ENCODE assay signal across 28 cellular contexts in genomic region chr2:198697218-198697617, GRCh38.
"Had no signal": no experiment of that assay in that cellular context is flagged by ENCODE, and none has a peak within 500 bp of the region (broad histone marks: within the 10 kb centered on the region; RNA-seq: fewer than 3 reads in every experiment).

No MANE protein-coding gene starts in this region.

- FAIRE-seq: colon, endometrium had no signal

- H3K4me3 ChIP-seq: esophagus squamous epithelium, neural progenitor cell, skin epidermis, upper lobe of left lung had no signal

- H3K9me3 ChIP-seq: esophagus squamous epithelium, upper lobe of left lung had no signal

- DNase-seq: activated B cell treated with CpG ODN at 0.5 μM for 24 hours; activated CD4-positive, alpha-beta T cell treated with anti-CD3 and anti-CD28 coated beads for 4 hours; activated CD4-positive, alpha-beta T cell treated with anti-CD3 and anti-CD28 coated beads, Interleukin-2, amount 50 U/mL, for 4 hours; activated effector memory CD4-positive, alpha-beta T cell treated with Interleukin-2 at 50 U/mL for 16 hours; activated naive CD4-positive, alpha-beta T cell treated with Interleukin-2 at 50 U/mL for 16 hours; activated T-cell treated with anti-CD3 and anti-CD28 coated beads for 4 hours; anterior cingulate cortex; effector CD8-positive, alpha-beta T cell; esophagus squamous epithelium; foreskin melanocyte; islet precursor cell; midbrain; natural killer cell; occipital lobe; retina; stimulated activated CD4-positive, alpha-beta T cell treated with anti-CD3 and anti-CD28 coated beads, Interleukin-4, amount 100 ng/mL, for 4 hours; stimulated activated CD8-positive, alpha-beta memory T cell treated with anti-CD3 and anti-CD28 coated beads, Interleukin-4, amount 100 ng/mL, for 48 hours; stimulated activated naive CD8-positive, alpha-beta T cell treated with anti-CD3 and anti-CD28 coated beads, Interleukin-15, amount 100 ng/mL, for 72 hours; substantia nigra; T-helper 1 cell; upper lobe of left lung had no signal

- H3K27me3 ChIP-seq: esophagus squamous epithelium, neural progenitor cell, upper lobe of left lung had no signal

- H3K36me3 ChIP-seq: esophagus squamous epithelium, neural progenitor cell, upper lobe of left lung had no signal

- H3K27ac ChIP-seq: epithelial cell of prostate, esophagus squamous epithelium, neural progenitor cell, skin epidermis, upper lobe of left lung had no signal

- H3K4me1 ChIP-seq: esophagus squamous epithelium, neural progenitor cell, upper lobe of left lung had no signal

- ATAC-seq: natural killer cell; sciatic nerve; stimulated activated memory B cell treated with anti-CD40 and anti-IgM and Interleukin-4, amounts not matched to agents 10 μg/mL and 1 μg/mL and 100 μg/mL, for 72 hours; stimulated activated naive CD8-positive, alpha-beta T cell treated with anti-CD3 and anti-CD28 coated beads, Interleukin-15, amount 100 ng/mL, for 72 hours had no signal
